16 cellular contexts compared by ENCODE assay signal in genomic region chr2:80525152-80525551, GRCh38.
DNase-seq lines count a peak whose midpoint lies in the region; ATAC-seq, FAIRE-seq and TF ChIP-seq lines count a peak whose summit lies in the region.
"Had no signal": no experiment of that assay in that cellular context is flagged by ENCODE, and none has a peak within 500 bp of the region (broad histone marks: within the 10 kb centered on the region; RNA-seq: fewer than 3 reads in every experiment).

No MANE protein-coding gene starts in this region.

- no peak overlapping the region for H2BK20ac ChIP-seq in H1 (ENCODE audit: low read length)

- 86% methylated on average over 2 of the region's 2 CpGs; no CpG with 5 or more reads in 1 of the 2 experiments for WGBS in H1 (ENCODE audit: extremely low coverage in 1 of 2, insufficient coverage in 1 of 2, insufficient read length in 1 of 2, insufficient replicate concordance in 2 of 2, low coverage in 1 of 2, low lambda C conversion rate in 2 of 2, missing lambda C conversion rate in 1 of 2), 2 experiments

- H3K18ac ChIP-seq in H1 (ENCODE audit: extremely low read depth, low read length): no peak overlapping the region

- no peak overlapping the region for H3K4me3 ChIP-seq in H1 (ENCODE audit: extremely low read depth in 1 of 4, insufficient read depth in 2 of 4, low read depth in 3 of 4, low read length in 4 of 4)
- H3K4me3 ChIP-seq: smooth muscle cell, stomach had no signal

- no peaks in the 10 kb centered on the region for H3K36me3 ChIP-seq in H1 (ENCODE audit: control insufficient read depth in 2 of 4, insufficient read depth in 4 of 4, low read length in 3 of 4)
- H3K36me3 ChIP-seq: stomach had no signal

- no peak overlapping the region for H3K4ac ChIP-seq in H1 (replicated peaks; ENCODE audit: insufficient read length, low read depth, low read length)

- H3K23ac ChIP-seq in H1 (ENCODE audit: insufficient read length): no peak overlapping the region

- no peaks in the 10 kb centered on the region for H3K79me1 ChIP-seq in H1 (ENCODE audit: low read depth, low read length)

- no peaks in the 10 kb centered on the region for H3K9me3 ChIP-seq in H1 (ENCODE audit: insufficient read depth in 2 of 2, low read depth in 1 of 2, low read length in 1 of 2)
- H3K9me3 ChIP-seq: stomach had no signal

- DNase-seq in H1 (ENCODE audit: low read depth in 1 of 2, low spot score in 2 of 2) (no peak), NCI-H524 (lab: John Stamatoyannopoulos, UW) (no peak), medulla oblongata (ENCODE audit: extremely low spot score) (no peak)
- no peak for DNase-seq in activated CD4-positive, alpha-beta T cell treated with anti-CD3 and anti-CD28 coated beads, Interleukin-2, amount 50 U/mL, for 48 hours
- DNase-seq: amniotic stem cell, C1 segment of cervical spinal cord, DND-41, H7, immature natural killer cell, NCI-H2081 treated with DMSO at 0.1 percent for 48 hours, SHP77, stomach had no signal

- CTCF ChIA-PET in H1 (lab: Charles Lee; ENCODE audit: partially characterized antibody): no interaction called here

- no peaks in the 10 kb centered on the region for H3K23me2 ChIP-seq in H1 (ENCODE audit: low read depth, low read length)

- 0 out of 2 replicates have a peak overlapping the region, but pooled peaks have one; percentile 23 for H2AFZ ChIP-seq in H1 (ENCODE audit: low read length)

- TF ChIP-seq EP300 in H1 (IDR thresholded peaks at IDR 0.05; ENCODE audit: borderline replicate concordance in 1 of 2, low read depth in 2 of 2, low read length in 2 of 2): no peak

- no peak overlapping the region for H2BK120ac ChIP-seq in H1 (replicated peaks; ENCODE audit: low read depth, low read length)

- H2BK12ac ChIP-seq in H1 (ENCODE audit: low read depth, low read length): no peak overlapping the region

- H2BK15ac ChIP-seq in H1 (ENCODE audit: low read length): no peak overlapping the region

- H4K20me1 ChIP-seq in H1 (replicated peaks in 1 of 2; ENCODE audit: control insufficient read depth in 1 of 2, insufficient read depth in 2 of 2, low read length in 2 of 2): no peaks in the 10 kb centered on the region

- FAIRE-seq in H1 (lab: Jason Lieb, UNC): no peak

- peak; percentile 55 for ATAC-seq in GM18873 (IDR thresholded peaks at IDR 0.05; ENCODE audit: low FRiP score, unreplicated experiment)
- peak; percentile 69 for ATAC-seq in GM21576 (IDR thresholded peaks at IDR 0.05; ENCODE audit: unreplicated experiment)
- peak; percentile 42 for ATAC-seq in HG03060 (IDR thresholded peaks at IDR 0.05; ENCODE audit: low read depth, unreplicated experiment)

- H4K91ac ChIP-seq in H1 (replicated peaks; ENCODE audit: insufficient read length, low read length): no peak overlapping the region

- H4K5ac ChIP-seq in H1 (ENCODE audit: insufficient read length, low read depth, low read length): no peak overlapping the region

- no peak overlapping the region for H2AK5ac ChIP-seq in H1 (ENCODE audit: low read depth, low read length)

- TF ChIP-seq CTCF in H1 (IDR thresholded peaks at IDR 0.05; ENCODE audit: control extremely low read depth in 1 of 3, insufficient read depth in 1 of 3, low read depth in 1 of 3, low read length in 3 of 3): no peak

- no peak overlapping the region for H2BK5ac ChIP-seq in H1 (ENCODE audit: low read depth, low read length)

- no peak overlapping the region for H4K8ac ChIP-seq in H1 (ENCODE audit: extremely low read depth, insufficient read depth, low read length)

- no peak overlapping the region for H3K27ac ChIP-seq in H1 (ENCODE audit: low read depth, low read length)
- H3K27ac ChIP-seq: stomach had no signal

- no peak overlapping the region for H3K56ac ChIP-seq in H1 (replicated peaks; ENCODE audit: insufficient read length, low read depth, low read length)

- no peak overlapping the region for H3K14ac ChIP-seq in H1 (ENCODE audit: insufficient read length)

- H3K27me3 ChIP-seq in H1 (replicated peaks in 1 of 4; ENCODE audit: control insufficient read depth in 3 of 4, extremely low read depth in 1 of 4, insufficient read depth in 3 of 4, low read length in 3 of 4): no peaks in the 10 kb centered on the region
- H3K27me3 ChIP-seq: stomach had no signal

- no peak overlapping the region for H3K9ac ChIP-seq in H1 (replicated peaks in 1 of 4; ENCODE audit: extremely low read depth in 1 of 4, low read depth in 3 of 4, low read length in 3 of 4)

- H3K4me1 ChIP-seq in H1 (replicated peaks in 1 of 4; ENCODE audit: control insufficient read depth in 3 of 4, insufficient read depth in 4 of 4, low read length in 3 of 4): no peaks in the 10 kb centered on the region; a peak in 1 of 7 replicates
- H3K4me1 ChIP-seq: stomach had no signal

- no peaks in the 10 kb centered on the region for H3K79me2 ChIP-seq in H1 (ENCODE audit: control insufficient read depth in 1 of 2, insufficient read depth in 2 of 2, low read length in 2 of 2)

- H3K4me2 ChIP-seq in H1 (ENCODE audit: insufficient read depth in 1 of 2, low read depth in 2 of 2, low read length in 2 of 2): no peak overlapping the region
- H3K4me2 ChIP-seq: smooth muscle cell had no signal

- no peak for TF ChIP-seq RAD21 in H1 (IDR thresholded peaks at IDR 0.05 in 1 of 2, conservative IDR thresholded peaks at IDR 0.05 in 1 of 2; ENCODE audit: low read depth in 2 of 2, low read length in 2 of 2)

- POLR2A ChIA-PET in H1 (lab: Charles Lee; ENCODE audit: partially characterized antibody): no interaction called here

- TF ChIP-seq POLR2A in H1 (IDR thresholded peaks at IDR 0.05; ENCODE audit: control extremely low read depth in 1 of 2, low read depth in 2 of 2, low read length in 2 of 2): no peak

TF ChIP-seq in H1, 55 proteins besides CTCF, POLR2A, EP300 and RAD21:
- TF ChIP-seq SAP30 (IDR thresholded peaks at IDR 0.05; ENCODE audit: insufficient read depth, insufficient replicate concordance, low read length) (no peak), MAFK (IDR thresholded peaks at IDR 0.05; ENCODE audit: low read depth, low read length) (no peak), YY1 (IDR thresholded peaks at IDR 0.05; ENCODE audit: low read depth, low read length) (no peak), JUND (IDR thresholded peaks at IDR 0.05; ENCODE audit: low read length) (no peak), USF2 (IDR thresholded peaks at IDR 0.05; ENCODE audit: low read length) (no peak), SIN3A (conservative IDR thresholded peaks at IDR 0.05 in 1 of 2, IDR thresholded peaks at IDR 0.05 in 1 of 2; ENCODE audit: low read depth in 1 of 2, low read length in 2 of 2) (no peak), TCF12 (IDR thresholded peaks at IDR 0.05; ENCODE audit: low read depth, low read length) (no peak), POLR2AphosphoS5 (IDR thresholded peaks at IDR 0.05; ENCODE audit: low read depth, low read length) (no peak), KDM4A (IDR thresholded peaks at IDR 0.05; ENCODE audit: low read depth, low read length, severe bottlenecking) (no peak), CEBPB (IDR thresholded peaks at IDR 0.05; ENCODE audit: low read depth, low read length) (no peak), E2F6 (IDR thresholded peaks at IDR 0.05) (no peak), CHD1 (IDR thresholded peaks at IDR 0.05; ENCODE audit: low read depth, low read length) (no peak), SP2 (IDR thresholded peaks at IDR 0.05; ENCODE audit: low read length) (no peak), SP4 (IDR thresholded peaks at IDR 0.05; ENCODE audit: low read length) (no peak), POU5F1 (IDR thresholded peaks at IDR 0.05; ENCODE audit: low read depth, low read length) (no peak)
- TF ChIP-seq, protein P1, sequence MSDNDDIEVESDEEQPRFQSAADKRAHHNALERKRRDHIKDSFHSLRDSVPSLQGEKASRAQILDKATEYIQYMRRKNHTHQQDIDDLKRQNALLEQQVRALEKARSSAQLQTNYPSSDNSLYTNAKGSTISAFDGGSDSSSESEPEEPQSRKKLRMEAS (IDR thresholded peaks at IDR 0.05): no peak
